Comparison of ENCODE assay signal across 19 cellular contexts in genomic region chr1:234990874-234991801, GRCh38.
DNase-seq lines count a peak whose midpoint lies in the region; ATAC-seq and TF ChIP-seq lines count a peak whose summit lies in the region.
"Had no signal": no experiment of that assay in that cellular context is flagged by ENCODE, and none has a peak within 500 bp of the region (broad histone marks: within the 10 kb centered on the region; RNA-seq: fewer than 3 reads in every experiment).

No MANE protein-coding gene starts in this region.

- peaks cover 2% of the 10 kb centered on the region for H3K36me3 Mint-ChIP-seq in activated T-cell treated with anti-CD3 and anti-CD28 coated beads, Interleukin-2, amount 50 U/mL, for 24 hours (ENCODE audit: low read depth)
- no peaks in the 10 kb centered on the region for H3K36me3 Mint-ChIP-seq in activated T-cell treated with anti-CD3 and anti-CD28 coated beads, Interleukin-2, amount 50 U/mL, for 4 hours (ENCODE audit: insufficient read depth)
- no peaks in the 10 kb centered on the region for H3K36me3 Mint-ChIP-seq in IgD-negative memory B cell
- H3K36me3 Mint-ChIP-seq: brain had no signal

- 97% methylated on average over 9 of the region's 9 CpGs for WGBS in esophagus muscularis mucosa

- no peaks in the 10 kb centered on the region for H3K27me3 Mint-ChIP-seq in activated T-cell treated with anti-CD3 and anti-CD28 coated beads, Interleukin-2, amount 50 U/mL, for 24 hours
- no peaks in the 10 kb centered on the region for H3K27me3 Mint-ChIP-seq in activated T-cell treated with anti-CD3 and anti-CD28 coated beads, Interleukin-2, amount 50 U/mL, for 4 hours (ENCODE audit: low read depth)
- no peaks in the 10 kb centered on the region for H3K27me3 Mint-ChIP-seq in IgD-negative memory B cell
- no peaks in the 10 kb centered on the region for H3K27me3 Mint-ChIP-seq in stimulated activated naive CD8-positive, alpha-beta T cell treated with anti-CD3 and anti-CD28 coated beads, Interleukin-15, amount 100 ng/mL, for 72 hours

- intact Hi-C loops in esophagus muscularis mucosa (cut with DNase I), result loop anchor here (5.0 kb wide), 1 partner anchor 454 kb away; no protein-coding TSS in a partner anchor

- in situ Hi-C loops in HAP-1 (cut with MboI; ENCODE audit: low sequenced_read_pairs), result no loop called here

- H3K9me3 ChIP-seq in esophagus muscularis mucosa (no peaks in the 10 kb centered on the region), HAP-1 (no peaks in the 10 kb centered on the region)
- H3K9me3 ChIP-seq: Caco-2 had no signal

- ATAC-seq in activated T-cell treated with anti-CD3 and anti-CD28 coated beads, Interleukin-2, amount 50 U/mL, for 4 hours, result no peak
- no peak for ATAC-seq in stimulated activated naive CD8-positive, alpha-beta T cell treated with anti-CD3 and anti-CD28 coated beads, Interleukin-15, amount 100 ng/mL, for 72 hours
- ATAC-seq in HG02642 (IDR thresholded peaks at IDR 0.05; ENCODE audit: poor library complexity, unreplicated experiment), result no peak

- no peaks in the 10 kb centered on the region for H3K36me3 ChIP-seq in esophagus muscularis mucosa
- no peaks in the 10 kb centered on the region for H3K36me3 ChIP-seq in HAP-1 (replicated peaks)

- H3K27me3 ChIP-seq in esophagus muscularis mucosa, result no peaks in the 10 kb centered on the region
- H3K27me3 ChIP-seq in HAP-1 (ENCODE audit: low read depth), result no peaks in the 10 kb centered on the region

- H3K4me1 ChIP-seq in esophagus muscularis mucosa, result peaks cover 31 to 44% (median 41%) of the 10 kb centered on the region in 4 donors
- peaks cover 17% of the 10 kb centered on the region for H3K4me1 ChIP-seq in HAP-1

- no peak overlapping the region for H3K4me3 Mint-ChIP-seq in activated T-cell treated with anti-CD3 and anti-CD28 coated beads, Interleukin-2, amount 50 U/mL, for 24 hours
- no peak overlapping the region for H3K4me3 Mint-ChIP-seq in activated T-cell treated with anti-CD3 and anti-CD28 coated beads, Interleukin-2, amount 50 U/mL, for 4 hours
- H3K4me3 Mint-ChIP-seq in IgD-negative memory B cell, result no peak overlapping the region
- H3K4me3 Mint-ChIP-seq in stimulated activated naive CD8-positive, alpha-beta T cell treated with anti-CD3 and anti-CD28 coated beads, Interleukin-15, amount 100 ng/mL, for 72 hours, result peak overlapping the region; percentile 43 to 69

- no peaks in the 10 kb centered on the region for H3K9me3 Mint-ChIP-seq in activated T-cell treated with anti-CD3 and anti-CD28 coated beads, Interleukin-2, amount 50 U/mL, for 24 hours
- no peaks in the 10 kb centered on the region for H3K9me3 Mint-ChIP-seq in activated T-cell treated with anti-CD3 and anti-CD28 coated beads, Interleukin-2, amount 50 U/mL, for 4 hours
- no peaks in the 10 kb centered on the region for H3K9me3 Mint-ChIP-seq in IgD-negative memory B cell
- H3K9me3 Mint-ChIP-seq in stimulated activated naive CD8-positive, alpha-beta T cell treated with anti-CD3 and anti-CD28 coated beads, Interleukin-15, amount 100 ng/mL, for 72 hours, result peaks cover 5 to 7% of the 10 kb centered on the region in 2 donors

- H3K4me3 ChIP-seq in esophagus muscularis mucosa (no peak overlapping the region), HAP-1 (no peak overlapping the region)

- TF ChIP-seq EP300 in esophagus muscularis mucosa (IDR thresholded peaks at IDR 0.05), result no peak

- TF ChIP-seq CTCF in esophagus muscularis mucosa (IDR thresholded peaks at IDR 0.05), result no peak

- H3K27ac ChIP-seq in esophagus muscularis mucosa (replicated peaks in 1 of 4), result peak overlapping the region; percentile 91 to 97 (median 94)

- no peak for DNase-seq in activated T-cell treated with anti-CD3 and anti-CD28 coated beads, Interleukin-2, amount 50 U/mL, for 24 hours
- no peak for DNase-seq in activated T-cell treated with anti-CD3 and anti-CD28 coated beads, Interleukin-2, amount 50 U/mL, for 4 hours
- DNase-seq in esophagus muscularis mucosa (ENCODE audit: extremely low spot score), result no peak
- no peak for DNase-seq in stimulated activated naive CD8-positive, alpha-beta T cell treated with anti-CD3 and anti-CD28 coated beads, Interleukin-15, amount 100 ng/mL, for 72 hours
- no peak for DNase-seq in EL
- DNase-seq in HAP-1 (ENCODE audit: low spot score in 2 of 2), result no peak
- DNase-seq: ACHN; activated T-cell treated with anti-CD3 and anti-CD28 coated beads, Interleukin-2, amount 50 U/mL, for 1 hour; Caco-2; GOT3; hypothalamus; Kasumi-1; NCI-H1694; NCI-H524; stimulated activated CD4-positive, alpha-beta T cell treated with anti-CD3 and anti-CD28 coated beads, Interleukin-1b, Interleukin-23, amount 100 ng/mL, for 48 hours; stimulated activated CD8-positive, alpha-beta memory T cell treated with anti-CD3 and anti-CD28 coated beads, Interleukin-4, amount 100 ng/mL, for 48 hours had no signal

- peak overlapping the region; percentile 58 for H3K27ac Mint-ChIP-seq in activated T-cell treated with anti-CD3 and anti-CD28 coated beads, Interleukin-2, amount 50 U/mL, for 24 hours
- peak overlapping the region in 2 of 3 donors; percentile 23 to 39 for H3K27ac Mint-ChIP-seq in IgD-negative memory B cell
- H3K27ac Mint-ChIP-seq in stimulated activated naive CD8-positive, alpha-beta T cell treated with anti-CD3 and anti-CD28 coated beads, Interleukin-15, amount 100 ng/mL, for 72 hours, result peak overlapping the region in 1 of 2 donors; percentile 59

- TF ChIP-seq POLR2A in esophagus muscularis mucosa (IDR thresholded peaks at IDR 0.05; ENCODE audit: low read depth), result no peak

- peaks cover 63% of the 10 kb centered on the region for H3K4me1 Mint-ChIP-seq in activated T-cell treated with anti-CD3 and anti-CD28 coated beads, Interleukin-2, amount 50 U/mL, for 24 hours (ENCODE audit: low read depth)
- H3K4me1 Mint-ChIP-seq in activated T-cell treated with anti-CD3 and anti-CD28 coated beads, Interleukin-2, amount 50 U/mL, for 4 hours (ENCODE audit: low read depth), result peaks cover 43% of the 10 kb centered on the region
- peaks cover 27 to 31% (median 30%) of the 10 kb centered on the region in 3 donors for H3K4me1 Mint-ChIP-seq in IgD-negative memory B cell
- H3K4me1 Mint-ChIP-seq in stimulated activated naive CD8-positive, alpha-beta T cell treated with anti-CD3 and anti-CD28 coated beads, Interleukin-15, amount 100 ng/mL, for 72 hours, result peaks cover 68% of the 10 kb centered on the region

Comparison
In these comparisons a context has a peak if more than half of its experiments do, and no peak if none do; other contexts are left out.
1. H3K4me3 Mint-ChIP-seq: peak in stimulated activated naive CD8-positive, alpha-beta T cell treated with anti-CD3 and anti-CD28 coated beads, Interleukin-15, amount 100 ng/mL, for 72 hours (2 of 2); none in activated T-cell treated with anti-CD3 and anti-CD28 coated beads, Interleukin-2, amount 50 U/mL, for 24 hours (single experiment), activated T-cell treated with anti-CD3 and anti-CD28 coated beads, Interleukin-2, amount 50 U/mL, for 4 hours (single experiment) and IgD-negative memory B cell (0 of 4).